10 cellular contexts compared by ENCODE assay signal in the genomic region with DNA sequence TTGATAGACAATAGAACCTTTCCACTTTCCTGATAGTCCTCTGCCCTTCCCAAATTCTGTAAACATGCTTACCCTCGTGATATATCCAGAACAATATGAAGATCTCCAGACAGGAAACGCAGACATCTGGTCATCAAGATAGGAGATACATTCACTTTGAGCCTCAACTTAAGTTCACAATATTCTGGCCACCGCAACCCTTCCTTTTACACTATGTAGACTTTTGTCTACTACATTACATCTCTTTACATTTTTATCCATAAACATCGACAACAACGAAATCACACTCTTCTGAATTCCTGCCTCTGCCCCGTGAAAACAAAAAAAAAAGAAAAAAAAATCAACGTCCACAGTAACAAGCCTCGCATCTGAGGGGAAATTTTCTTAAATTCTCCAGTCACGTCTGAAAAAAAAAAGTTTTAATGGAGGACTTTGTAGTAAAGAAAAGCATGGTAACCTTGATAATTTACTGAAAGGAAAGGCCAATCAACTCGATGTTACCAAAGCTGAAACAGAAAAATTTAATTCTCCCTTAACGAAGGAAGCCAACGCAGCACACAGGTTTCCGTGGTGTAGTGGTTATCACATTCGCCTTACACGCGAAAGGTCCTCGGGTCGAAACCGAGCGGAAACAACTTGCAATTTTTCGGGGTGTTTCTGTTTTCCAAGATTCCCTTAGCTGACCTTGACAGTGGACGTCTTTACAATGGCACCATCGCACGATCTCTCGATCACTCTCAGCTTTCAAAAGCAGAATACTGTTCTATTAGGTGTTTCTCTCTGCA. TPM values are rescaled to one million over a fixed set of nuclear protein-coding genes. Genes with fewer than 3 reads are reported as not detected.
A peak's percentile ranks its signal among the peaks of the same experiment; 100 is the strongest.
DNase-seq lines count a peak whose midpoint lies in the region; ATAC-seq and TF ChIP-seq lines count a peak whose summit lies in the region.
"Had no signal": no experiment of that assay in that cellular context is flagged by ENCODE, and none has a peak within 500 bp of the region (broad histone marks: within the 10 kb centered on the region; RNA-seq: fewer than 3 reads in every experiment).

No MANE protein-coding gene starts in this region.

- no peak overlapping the region for H3K4me3 Mint-ChIP-seq in activated naive CD4-positive, alpha-beta T cell treated with anti-CD3 and anti-CD28 coated beads, Interleukin-2, amount 10 ng/mL, durations not matched to agents 7 days and 5 days
- peak overlapping the region in 1 of 2 donors; percentile 52 for H3K4me3 Mint-ChIP-seq in CD14-positive monocyte

- peaks cover 16% of the 10 kb centered on the region for H3K36me3 Mint-ChIP-seq in activated naive CD4-positive, alpha-beta T cell treated with anti-CD3 and anti-CD28 coated beads, Interleukin-2, amount 10 ng/mL, durations not matched to agents 7 days and 5 days
- peaks cover 2 to 14% of the 10 kb centered on the region in 2 donors for H3K36me3 Mint-ChIP-seq in CD14-positive monocyte

- H3K4me3 ChIP-seq in retinal pigment epithelial cell (ENCODE audit: low read length): peak overlapping the region; percentile 38

- H3K4me1 Mint-ChIP-seq in activated naive CD4-positive, alpha-beta T cell treated with anti-CD3 and anti-CD28 coated beads, Interleukin-2, amount 10 ng/mL, durations not matched to agents 7 days and 5 days: peaks cover 2% of the 10 kb centered on the region
- no peaks in the 10 kb centered on the region for H3K4me1 Mint-ChIP-seq in CD14-positive monocyte

- ATAC-seq in HG03095 (IDR thresholded peaks at IDR 0.05; ENCODE audit: unreplicated experiment): no peak

- CTCF ChIA-PET in activated naive CD4-positive, alpha-beta T cell treated with anti-CD3 and anti-CD28 coated beads, Interleukin-2, amount 10 ng/mL, durations not matched to agents 7 days and 5 days (lab: Charles Lee): no interaction called here

- peak overlapping the region; percentile 62 for H3K27ac Mint-ChIP-seq in activated naive CD4-positive, alpha-beta T cell treated with anti-CD3 and anti-CD28 coated beads, Interleukin-2, amount 10 ng/mL, durations not matched to agents 7 days and 5 days
- no peak overlapping the region for H3K27ac Mint-ChIP-seq in CD14-positive monocyte

- intact Hi-C loops in CD14-positive monocyte (cut with micrococcal nuclease): loop anchor here in 1 of 2 donors (10.0 kb wide), 1 partner anchor 385 kb away; no protein-coding TSS in a partner anchor

- DNase-seq in activated naive CD4-positive, alpha-beta T cell treated with anti-CD3 and anti-CD28 coated beads, Interleukin-2, amount 10 ng/mL, durations not matched to agents 7 days and 5 days: no peak
- no peak for DNase-seq in activated naive CD4-positive, alpha-beta T cell treated with anti-CD3 and anti-CD28 coated beads, Interleukin-2, amount 50 U/mL, for 16 hours
- DNase-seq in RPMI8226 (peak; percentile 40), fibroblast of peridontal ligament (ENCODE audit: extremely low read depth) (peak; percentile 19), retinal pigment epithelial cell (ENCODE audit: low read depth) (no peak), CD14-positive monocyte (ENCODE audit: low spot score) (no peak), COR-L47 (lab: John Stamatoyannopoulos, UW) (no peak)
- DNase-seq: activated CD4-positive, alpha-beta T cell treated with anti-CD3 and anti-CD28 coated beads for 48 hours; NK-92 treated with Interleukin-12 subunit alpha and Interleukin-12 subunit beta, amount 100 ng/mL, for 24 hours had no signal

- H3K27me3 Mint-ChIP-seq in activated naive CD4-positive, alpha-beta T cell treated with anti-CD3 and anti-CD28 coated beads, Interleukin-2, amount 10 ng/mL, durations not matched to agents 7 days and 5 days: peaks cover 86% of the 10 kb centered on the region
- peaks cover 80 to 93% (median 92%) of the 10 kb centered on the region in 3 donors for H3K27me3 Mint-ChIP-seq in CD14-positive monocyte (ENCODE audit: low read depth in 3 of 3)

- peaks cover 32% of the 10 kb centered on the region for H3K9me3 Mint-ChIP-seq in activated naive CD4-positive, alpha-beta T cell treated with anti-CD3 and anti-CD28 coated beads, Interleukin-2, amount 10 ng/mL, durations not matched to agents 7 days and 5 days
- H3K9me3 Mint-ChIP-seq in CD14-positive monocyte: peaks cover 27 to 86% (median 72%) of the 10 kb centered on the region in 7 donors

- TF ChIP-seq CTCF in retinal pigment epithelial cell (conservative IDR thresholded peaks at IDR 0.05; ENCODE audit: low read depth, low read length) (no peak), CD14-positive monocyte (IDR thresholded peaks at IDR 0.05) (no peak)

RNA-seq across cellular contexts. Expression of gene POM121L2, which starts 21.8 kb away (rescaled TPM):
- not detected for polyA plus RNA-seq in CD14-positive monocyte

RNA-seq across cellular contexts. Expression of gene PRSS16, which starts 42.8 kb away (rescaled TPM):
- not detected for polyA plus RNA-seq in CD14-positive monocyte

Comparison
In these comparisons a context has a peak if more than half of its experiments do, and no peak if none do; other contexts are left out.
1. DNase-seq: peak in RPMI8226 (single experiment) and fibroblast of peridontal ligament (single experiment); none in activated naive CD4-positive, alpha-beta T cell treated with anti-CD3 and anti-CD28 coated beads, Interleukin-2, amount 10 ng/mL, durations not matched to agents 7 days and 5 days (single experiment), activated naive CD4-positive, alpha-beta T cell treated with anti-CD3 and anti-CD28 coated beads, Interleukin-2, amount 50 U/mL, for 16 hours (single experiment), retinal pigment epithelial cell (single experiment), CD14-positive monocyte (single experiment) and COR-L47 (single experiment).